8 cellular contexts compared by ENCODE assay signal in genomic region chr6:75208564-75209431, GRCh38. TPM values are rescaled to one million over a fixed set of nuclear protein-coding genes. Genes with fewer than 3 reads are reported as not detected.
DNase-seq lines count a peak whose midpoint lies in the region; FAIRE-seq and TF ChIP-seq lines count a peak whose summit lies in the region.

No MANE protein-coding gene starts in this region.

- H2BK120ac ChIP-seq in trophoblast cell (ENCODE audit: insufficient read depth, low read length, poor library complexity) = no peak overlapping the region

- H3K9ac ChIP-seq in trophoblast cell (ENCODE audit: low read length) = no peak overlapping the region

- no peak for TF ChIP-seq POLR2A in H54 (IDR thresholded peaks at IDR 0.05; ENCODE audit: low read depth, low read length)

- H2AK5ac ChIP-seq in trophoblast cell (ENCODE audit: low read length) = no peak overlapping the region

- no peak overlapping the region for H4K12ac ChIP-seq in trophoblast cell (ENCODE audit: low read depth, low read length)

- WGBS in trophoblast cell (ENCODE audit: extremely low coverage, insufficient coverage, insufficient read length) = no CpG with 5 or more reads among the region's 26 CpGs

- H4K91ac ChIP-seq in trophoblast cell (ENCODE audit: low read depth, low read length) = no peak overlapping the region

- H3K4ac ChIP-seq in trophoblast cell (ENCODE audit: low read depth, low read length) = no peak overlapping the region

- no peaks in the 10 kb centered on the region for H3K79me2 ChIP-seq in trophoblast cell (ENCODE audit: control insufficient read depth, insufficient read depth, low read length, poor library complexity)

- H3K79me1 ChIP-seq in trophoblast cell (ENCODE audit: low read length) = peaks cover 7% of the 10 kb centered on the region

- no peak overlapping the region for H2AFZ ChIP-seq in trophoblast cell (ENCODE audit: insufficient read depth, low read length, poor library complexity)

- H3K4me3 ChIP-seq in trophoblast cell (ENCODE audit: low read depth, low read length) = no peak overlapping the region

- no peaks in the 10 kb centered on the region for H3K9me3 ChIP-seq in trophoblast cell (ENCODE audit: insufficient read depth, low read depth, low read length)

- no peak overlapping the region for H3K27ac ChIP-seq in trophoblast cell (ENCODE audit: low read depth, low read length)

- H3K4me1 ChIP-seq in trophoblast cell (ENCODE audit: control insufficient read depth in 1 of 2, insufficient read depth in 2 of 2, low read length in 2 of 2) = peaks cover 15 to 27% of the 10 kb centered on the region in 2 experiments

- no peak overlapping the region for H2BK5ac ChIP-seq in trophoblast cell (ENCODE audit: low read depth, low read length, poor library complexity)

- peaks cover 37% of the 10 kb centered on the region for H3K4me1 Mint-ChIP-seq in type B pancreatic cell (ENCODE audit: unreplicated experiment)

- in situ Hi-C loops in G401 (cut with HindIII; ENCODE audit: low sequenced_read_pairs) = no loop called here

- H3K27me3 ChIP-seq in trophoblast cell (ENCODE audit: insufficient read depth, low read length) = peaks cover 17% of the 10 kb centered on the region

- no peak overlapping the region for H3K18ac ChIP-seq in trophoblast cell (ENCODE audit: low read length)

- H3K9me3 Mint-ChIP-seq in type B pancreatic cell = no peaks in the 10 kb centered on the region

- no peak overlapping the region for H2BK12ac ChIP-seq in trophoblast cell (ENCODE audit: low read length)

- H3K36me3 Mint-ChIP-seq in type B pancreatic cell = no peaks in the 10 kb centered on the region

- no peak overlapping the region for H4K8ac ChIP-seq in trophoblast cell (ENCODE audit: low read depth, low read length)

- H3K36me3 ChIP-seq in trophoblast cell (ENCODE audit: control insufficient read depth in 1 of 2, insufficient read depth in 2 of 2, low read length in 2 of 2) = no peaks in the 10 kb centered on the region

- peaks cover 63% of the 10 kb centered on the region for H3K27me3 Mint-ChIP-seq in type B pancreatic cell

- H3K4me2 ChIP-seq in trophoblast cell (ENCODE audit: low read length) = peak overlapping the region; percentile 52

- no peak overlapping the region for H3K23ac ChIP-seq in trophoblast cell (ENCODE audit: low read length)

- FAIRE-seq in H54 (lab: Jason Lieb, UNC) = no peak

- TF ChIP-seq CTCF in type B pancreatic cell (conservative IDR thresholded peaks at IDR 0.05) = peak; percentile 96

- peak overlapping the region; percentile 79 for H3K4me3 Mint-ChIP-seq in type B pancreatic cell

- H3K27ac Mint-ChIP-seq in type B pancreatic cell = peak overlapping the region; percentile 39

- DNase-seq in G401 (ENCODE audit: low spot score) = peak; percentile 79
- DNase-seq in H54 (ENCODE audit: insufficient read length, low spot score) = peak; percentile 38
- peak; percentile 79 for DNase-seq in LHCN-M2 (ENCODE audit: low read depth)
- DNase-seq in SHP77 treated with DMSO at 0.1 percent for 48 hours (lab: John Stamatoyannopoulos, UW) = peak; percentile 22
- peak; percentile 67 for DNase-seq in activated gamma-delta T cell treated with anti-CD3 and anti-CD28 coated beads, Interleukin-2, amount 50 U/mL, for 16 hours (ENCODE audit: low read depth)
- DNase-seq in globus pallidus (ENCODE audit: low spot score) = peak; percentile 79
- peak; percentile 85 to 94 for DNase-seq in trophoblast cell
- DNase-seq in type B pancreatic cell (ENCODE audit: extremely low spot score, unreplicated experiment) = no peak

- H3K14ac ChIP-seq in trophoblast cell (ENCODE audit: low read length) = no peak overlapping the region

RNA-seq across cellular contexts. Expression of gene COL12A1, which starts 2.9 kb away (rescaled TPM):
- total RNA-seq in G401 (2014; rRNA removed; shearing (Covaris generic)) = not detected in 2 replicates
- total RNA-seq in LHCN-M2 (2014; rRNA removed) = 29.0 and 31.5 TPM in 2 replicates
- polyA plus RNA-seq in LHCN-M2 (2012) = 23.4 TPM
- polyA plus RNA-seq in trophoblast cell (2013) = 38.5 and 39.9 TPM in 2 replicates
- total RNA-seq in type B pancreatic cell (ENCODE audit: low replicate concordance) = 6.9 and 21.5 TPM in 2 replicates

RNA-seq across cellular contexts. Expression of gene COX7A2, which starts 34.8 kb away (rescaled TPM):
- total RNA-seq in G401 (2014; rRNA removed; shearing (Covaris generic)) = 157 and 189 TPM in 2 replicates
- total RNA-seq in LHCN-M2 (2014; rRNA removed) = 505 and 1,196 TPM in 2 replicates
- 729 TPM for polyA plus RNA-seq in LHCN-M2 (2012)
- 835 and 927 TPM in 2 replicates for polyA plus RNA-seq in trophoblast cell (2013)
- 370 and 456 TPM in 2 replicates for total RNA-seq in type B pancreatic cell (ENCODE audit: low replicate concordance)
